Comparison of ENCODE assay signal across 1 cellular context in genomic region chr2:236129935-236130334, GRCh38.
TF ChIP-seq lines count a peak whose summit lies in the region.

No MANE protein-coding gene starts in this region.

TF ChIP-seq in H1, 55 proteins besides CTCF, POLR2A, EP300 and RAD21 (continued from another document):
- no peak for TF ChIP-seq BRCA1 (IDR thresholded peaks at IDR 0.05; ENCODE audit: low read depth, low read length)
- TF ChIP-seq CBX8 (IDR thresholded peaks at IDR 0.05; ENCODE audit: borderline replicate concordance, low read depth, low read length) = no peak
- TF ChIP-seq SAP30 (IDR thresholded peaks at IDR 0.05; ENCODE audit: insufficient read depth, insufficient replicate concordance, low read length) = no peak
- no peak for TF ChIP-seq CHD2 (IDR thresholded peaks at IDR 0.05; ENCODE audit: low read length)
- no peak for TF ChIP-seq JUND (IDR thresholded peaks at IDR 0.05; ENCODE audit: low read length)
- TF ChIP-seq RFX5 (IDR thresholded peaks at IDR 0.05; ENCODE audit: borderline replicate concordance, low read depth, low read length) = no peak
- no peak for TF ChIP-seq ATF3 (IDR thresholded peaks at IDR 0.05; ENCODE audit: insufficient read depth, low read depth, low read length)
- no peak for TF ChIP-seq NANOG (IDR thresholded peaks at IDR 0.05; ENCODE audit: insufficient read depth, low read depth, low read length, poor library complexity, severe bottlenecking)
